ENCODE assay signal across 8 cellular contexts in genomic region chr1:53061859-53062714, GRCh38. TPM values are rescaled to one million over a fixed set of nuclear protein-coding genes. Genes with fewer than 3 reads are reported as not detected.
DNase-seq lines count a peak whose midpoint lies in the region; ATAC-seq and TF ChIP-seq lines count a peak whose summit lies in the region.

Gene PODN, plus strand, starts transcription at chr1:53062213. Its CDS starts 7,643 bp downstream, at chr1:53069856.

- intact Hi-C loops in right lobe of liver (cut with DNase I): no loop called here

- ATAC-seq in right lobe of liver (peak; percentile 5 to 26 (median 18)), HG03520 (IDR thresholded peaks at IDR 0.05; ENCODE audit: unreplicated experiment) (no peak)

- H3K4me3 ChIP-seq in right lobe of liver: peak within 1 kb of the TSS; percentile 25 to 45 (median 44)
- H3K4me3 ChIP-seq in suprapubic skin: peak within 1 kb of the TSS; percentile 57

- H3K27me3 ChIP-seq in right lobe of liver (peaks cover 0 to 3% of the 10 kb centered on the region in 2 donors), suprapubic skin (peaks cover 29% of the 10 kb centered on the region)

- TF ChIP-seq POLR2A in right lobe of liver (IDR thresholded peaks at IDR 0.05): no peak
- no peak for TF ChIP-seq POLR2A in suprapubic skin (IDR thresholded peaks at IDR 0.05)
- no peak for TF ChIP-seq POLR2A in erythroblast (IDR thresholded peaks at IDR 0.05; ENCODE audit: low read length)

- WGBS in right lobe of liver (ENCODE audit: insufficient coverage, low coverage, low lambda C conversion rate, missing lambda C conversion rate): 6% methylated on average over 6 of the region's 74 CpGs
- WGBS in suprapubic skin: under 1% methylated on average over 17 of the region's 74 CpGs

- no peaks in the 10 kb centered on the region for H3K27me3 Mint-ChIP-seq in chondrocyte (ENCODE audit: low read depth)

- peak; percentile 56 for DNase-seq in activated CD8-positive, alpha-beta memory T cell treated with anti-CD3 and anti-CD28 coated beads for 24 hours
- DNase-seq in activated CD8-positive, alpha-beta memory T cell treated with anti-CD3 and anti-CD28 coated beads, Interleukin-2, amount 50 U/mL, for 4 hours: no peak
- peak; percentile 83 for DNase-seq in chondrocyte (ENCODE audit: low spot score)
- no peak for DNase-seq in right lobe of liver
- peak in 1 of 2 donors; percentile 76 for DNase-seq in suprapubic skin (ENCODE audit: low spot score in 2 of 2)
- DNase-seq in dedifferentiated amniotic fluid mesenchymal stem cell (ENCODE audit: extremely low spot score): no peak
- DNase-seq in erythroblast (lab: John Stamatoyannopoulos, UW): no peak

- peaks cover 0 to 5% (median 2%) of the 10 kb centered on the region in 4 donors for H3K4me1 ChIP-seq in right lobe of liver
- peaks cover 37% of the 10 kb centered on the region for H3K4me1 ChIP-seq in suprapubic skin

- H3K9me3 Mint-ChIP-seq in chondrocyte (ENCODE audit: low read depth): no peaks in the 10 kb centered on the region

- no peak for TF ChIP-seq CTCF in chondrocyte (IDR thresholded peaks at IDR 0.05)
- no peak for TF ChIP-seq CTCF in right lobe of liver (IDR thresholded peaks at IDR 0.05)
- no peak for TF ChIP-seq CTCF in suprapubic skin (IDR thresholded peaks at IDR 0.05)

- H3K4me1 Mint-ChIP-seq in chondrocyte (ENCODE audit: low read depth): peaks cover 10% of the 10 kb centered on the region

- H3K4me3 Mint-ChIP-seq in chondrocyte (ENCODE audit: unreplicated experiment): peak within 1 kb of the TSS; percentile 76

- peaks cover 1% of the 10 kb centered on the region for H3K36me3 Mint-ChIP-seq in chondrocyte (ENCODE audit: low read depth)

- H3K27ac ChIP-seq in right lobe of liver: peak within 1 kb of the TSS in 1 of 3 donors; percentile 36
- peak within 1 kb of the TSS; percentile 83 for H3K27ac ChIP-seq in suprapubic skin

- TF ChIP-seq EP300 in suprapubic skin (IDR thresholded peaks at IDR 0.05): no peak

- H3K27ac Mint-ChIP-seq in chondrocyte (ENCODE audit: unreplicated experiment): no peak within 1 kb of the TSS

- H3K9me3 ChIP-seq in right lobe of liver: no peaks in the 10 kb centered on the region
- H3K9me3 ChIP-seq in suprapubic skin: no peaks in the 10 kb centered on the region

- H3K36me3 ChIP-seq in right lobe of liver (no peaks in the 10 kb centered on the region), suprapubic skin (no peaks in the 10 kb centered on the region)

RNA-seq across cellular contexts. Expression of gene PODN, which starts in this region (rescaled TPM):
- total RNA-seq in chondrocyte (4.1 to 9.3 TPM (median 9.2 TPM) in 3 replicates), right lobe of liver (1 to 10 TPM; 2.8 to 9.8 (median 5.1) TPM), suprapubic skin (10 to 100 TPM; 13.9 to 32.8 (median 19.8) TPM)

Comparison
In these comparisons a context has a peak if more than half of its experiments do, and no peak if none do; other contexts are left out.
1. DNase-seq: peak in activated CD8-positive, alpha-beta memory T cell treated with anti-CD3 and anti-CD28 coated beads for 24 hours (single experiment) and chondrocyte (single experiment); none in activated CD8-positive, alpha-beta memory T cell treated with anti-CD3 and anti-CD28 coated beads, Interleukin-2, amount 50 U/mL, for 4 hours (single experiment), right lobe of liver (0 of 3), dedifferentiated amniotic fluid mesenchymal stem cell (single experiment) and erythroblast (0 of 2).